27 cellular contexts compared by ENCODE assay signal in genomic region chrX:63934791-63935190, GRCh38.
"Had no signal": no experiment of that assay in that cellular context is flagged by ENCODE, and none has a peak within 500 bp of the region (broad histone marks: within the 10 kb centered on the region; RNA-seq: fewer than 3 reads in every experiment).

No MANE protein-coding gene starts in this region.

- H3K4me1 Mint-ChIP-seq: activated CD4-positive, alpha-beta T cell treated with anti-CD3 and anti-CD28 coated beads, Interleukin-2, amount 10 ng/mL, durations not matched to agents 24 days and 14 days; activated CD8-positive, alpha-beta memory T cell treated with anti-CD3 and anti-CD28 coated beads, Interleukin-2, amount 10 ng/mL, durations not matched to agents 7 days and 5 days; activated naive CD4-positive, alpha-beta T cell treated with anti-CD3 and anti-CD28 coated beads, Interleukin-2, amount 50 U/mL, for 24 hours; brain; naive thymus-derived CD8-positive, alpha-beta T cell; stimulated activated naive B cell treated with anti-CD40 and anti-IgM and Interleukin-4, amounts not matched to agents 10 μg/mL and 1 μg/mL and 100 μg/mL, for 72 hours had no signal

- H3K9me3 ChIP-seq: esophagus muscularis mucosa, gastrocnemius medialis, testis, vagina had no signal

- H3K4me3 ChIP-seq: esophagus muscularis mucosa, gastrocnemius medialis, lung, testis, vagina had no signal

- H3K27me3 ChIP-seq: esophagus muscularis mucosa, gastrocnemius medialis, testis, vagina had no signal

- H3K27me3 Mint-ChIP-seq: activated CD4-positive, alpha-beta T cell treated with anti-CD3 and anti-CD28 coated beads, Interleukin-2, amount 10 ng/mL, durations not matched to agents 24 days and 14 days; activated CD8-positive, alpha-beta memory T cell treated with anti-CD3 and anti-CD28 coated beads, Interleukin-2, amount 10 ng/mL, durations not matched to agents 7 days and 5 days; activated CD8-positive, alpha-beta T cell treated with anti-CD3 and anti-CD28 coated beads for 36 hours; activated naive CD4-positive, alpha-beta T cell treated with anti-CD3 and anti-CD28 coated beads, Interleukin-2, amount 50 U/mL, for 24 hours; brain; naive thymus-derived CD8-positive, alpha-beta T cell; stimulated activated naive B cell treated with anti-CD40 and anti-IgM and Interleukin-4, amounts not matched to agents 10 μg/mL and 1 μg/mL and 100 μg/mL, for 72 hours had no signal

- H3K4me3 Mint-ChIP-seq: activated CD4-positive, alpha-beta T cell treated with anti-CD3 and anti-CD28 coated beads, Interleukin-2, amount 10 ng/mL, durations not matched to agents 24 days and 14 days; activated CD8-positive, alpha-beta memory T cell treated with anti-CD3 and anti-CD28 coated beads, Interleukin-2, amount 10 ng/mL, durations not matched to agents 7 days and 5 days; activated CD8-positive, alpha-beta T cell treated with anti-CD3 and anti-CD28 coated beads for 36 hours; activated naive CD4-positive, alpha-beta T cell treated with anti-CD3 and anti-CD28 coated beads, Interleukin-2, amount 50 U/mL, for 24 hours; activated T-helper 1 cell treated with anti-CD3 and anti-CD28 coated beads, Interleukin-12 subunit alpha, Interleukin-12 subunit beta, Interleukin-2, Interleukin-4 antibody, amounts not matched to agents 30 ng/mL and 10 ng/mL and 1 ng/mL, durations not matched to agents 14 hours and 24 hours and 36 hours; brain; naive thymus-derived CD8-positive, alpha-beta T cell; stimulated activated naive B cell treated with anti-CD40 and anti-IgM and Interleukin-4, amounts not matched to agents 10 μg/mL and 1 μg/mL and 100 μg/mL, for 72 hours; T-helper 1 cell treated with Interleukin-12 subunit alpha and Interleukin-12 subunit beta and Interleukin-4 antibody, amounts not matched to agents 30 μg/mL and 1 μg/mL, for 36 hours had no signal

- H3K36me3 Mint-ChIP-seq: activated CD8-positive, alpha-beta memory T cell treated with anti-CD3 and anti-CD28 coated beads, Interleukin-2, amount 10 ng/mL, durations not matched to agents 7 days and 5 days; activated naive CD4-positive, alpha-beta T cell treated with anti-CD3 and anti-CD28 coated beads, Interleukin-2, amount 50 U/mL, for 24 hours; brain; stimulated activated naive B cell treated with anti-CD40 and anti-IgM and Interleukin-4, amounts not matched to agents 10 μg/mL and 1 μg/mL and 100 μg/mL, for 72 hours had no signal

- H3K9me3 Mint-ChIP-seq: T-helper 1 cell treated with Interleukin-12 subunit alpha and Interleukin-12 subunit beta and Interleukin-4 antibody, amounts not matched to agents 30 μg/mL and 1 μg/mL, for 36 hours had no signal

- ATAC-seq: activated CD8-positive, alpha-beta memory T cell treated with anti-CD3 and anti-CD28 coated beads, Interleukin-2, amount 10 ng/mL, durations not matched to agents 7 days and 5 days; activated CD8-positive, alpha-beta T cell treated with anti-CD3 and anti-CD28 coated beads for 36 hours; gastrocnemius medialis; left lobe of liver; naive thymus-derived CD8-positive, alpha-beta T cell; stimulated activated naive B cell treated with anti-CD40 and anti-IgM and Interleukin-4, amounts not matched to agents 10 μg/mL and 1 μg/mL and 100 μg/mL, for 72 hours had no signal

- FAIRE-seq: endothelial cell of umbilical vein, kidney had no signal

- H3K4me1 ChIP-seq: esophagus muscularis mucosa, gastrocnemius medialis, testis, vagina had no signal

- H3K27ac ChIP-seq: esophagus muscularis mucosa, gastrocnemius medialis, testis, vagina had no signal

- DNase-seq: activated CD4-positive, alpha-beta T cell treated with anti-CD3 and anti-CD28 coated beads, Interleukin-2, amount 10 ng/mL, durations not matched to agents 24 days and 14 days; activated CD8-positive, alpha-beta memory T cell treated with anti-CD3 and anti-CD28 coated beads, Interleukin-2, amount 10 ng/mL, durations not matched to agents 7 days and 5 days; activated CD8-positive, alpha-beta T cell treated with anti-CD3 and anti-CD28 coated beads for 36 hours; activated gamma-delta T cell; anterior cingulate cortex; dermis blood vessel endothelial cell; effector memory CD4-positive, alpha-beta T cell; gastrocnemius medialis; head of caudate nucleus; kidney; naive thymus-derived CD8-positive, alpha-beta T cell; retina; stimulated activated CD4-positive, alpha-beta T cell treated with anti-CD3 and anti-CD28 coated beads, Interleukin-2, amount 100 ng/mL, for 48 hours; stimulated activated CD8-positive, alpha-beta memory T cell treated with anti-CD3 and anti-CD28 coated beads, Interleukin-4, amount 100 ng/mL, for 48 hours; stimulated activated naive B cell treated with anti-CD40 and anti-IgM and Interleukin-4, amounts not matched to agents 10 μg/mL and 1 μg/mL and 100 μg/mL, for 72 hours; testis; trophoblast cell had no signal

- H3K27ac Mint-ChIP-seq: activated CD4-positive, alpha-beta T cell treated with anti-CD3 and anti-CD28 coated beads, Interleukin-2, amount 10 ng/mL, durations not matched to agents 24 days and 14 days; activated CD8-positive, alpha-beta memory T cell treated with anti-CD3 and anti-CD28 coated beads, Interleukin-2, amount 10 ng/mL, durations not matched to agents 7 days and 5 days; activated CD8-positive, alpha-beta T cell treated with anti-CD3 and anti-CD28 coated beads for 36 hours; activated naive CD4-positive, alpha-beta T cell treated with anti-CD3 and anti-CD28 coated beads, Interleukin-2, amount 50 U/mL, for 24 hours; activated T-helper 1 cell treated with anti-CD3 and anti-CD28 coated beads, Interleukin-12 subunit alpha, Interleukin-12 subunit beta, Interleukin-2, Interleukin-4 antibody, amounts not matched to agents 30 ng/mL and 10 ng/mL and 1 ng/mL, durations not matched to agents 14 hours and 24 hours and 36 hours; brain; naive thymus-derived CD8-positive, alpha-beta T cell; progenitor cell of endocrine pancreas; stimulated activated naive B cell treated with anti-CD40 and anti-IgM and Interleukin-4, amounts not matched to agents 10 μg/mL and 1 μg/mL and 100 μg/mL, for 72 hours; T-helper 1 cell treated with Interleukin-12 subunit alpha and Interleukin-12 subunit beta and Interleukin-4 antibody, amounts not matched to agents 30 μg/mL and 1 μg/mL, for 36 hours had no signal

- H3K36me3 ChIP-seq: esophagus muscularis mucosa, gastrocnemius medialis, vagina had no signal
